ENCODE assay signal across 28 cellular contexts in genomic region chr3:102140116-102140515, GRCh38.
"Had no signal": no experiment of that assay in that cellular context is flagged by ENCODE, and none has a peak within 500 bp of the region (broad histone marks: within the 10 kb centered on the region; RNA-seq: fewer than 3 reads in every experiment).

No MANE protein-coding gene starts in this region.

- H3K4me1 ChIP-seq: colonic mucosa, gastrocnemius medialis, lower lobe of right lung had no signal

- H3K9me3 ChIP-seq: colonic mucosa, esophagus squamous epithelium, gastrocnemius medialis, lower lobe of right lung had no signal

- H3K36me3 ChIP-seq: colonic mucosa, esophagus squamous epithelium, gastrocnemius medialis, lower lobe of right lung had no signal

- H3K4me3 Mint-ChIP-seq: dendritic cell treated with granulocyte-macrophage colony-stimulating factor and Interleukin-4, amounts not matched to agents 40 ng/mL and 50 ng/mL, for 4 days; effector memory CD8-positive, alpha-beta T cell; endodermal cell; immature natural killer cell; naive thymus-derived CD4-positive, alpha-beta T cell had no signal

- H3K36me3 Mint-ChIP-seq: immature natural killer cell had no signal

- H3K4me1 Mint-ChIP-seq: endodermal cell, immature natural killer cell had no signal

- H3K27ac ChIP-seq: colonic mucosa, epithelial cell of prostate, esophagus squamous epithelium, gastrocnemius medialis, lower lobe of right lung had no signal

- H3K27me3 ChIP-seq: colonic mucosa, esophagus squamous epithelium, gastrocnemius medialis, hepatocyte had no signal

- ATAC-seq: effector memory CD8-positive, alpha-beta T cell; esophagus mucosa; gastrocnemius medialis; left colon; left lobe of liver; left ventricle myocardium superior; lower lobe of right lung; naive thymus-derived CD4-positive, alpha-beta T cell had no signal

- DNase-seq: colonic mucosa; cortex of kidney; effector CD8-positive, alpha-beta T cell; effector memory CD8-positive, alpha-beta T cell; endodermal cell; erythroblast; esophagus squamous epithelium; foreskin fibroblast; foreskin melanocyte; gastrocnemius medialis; glutamatergic neuron; head of caudate nucleus; hypothalamus; immature natural killer cell; islet precursor cell; kidney; kidney glomerular epithelial cell; left colon; left ventricle myocardium superior; lower lobe of right lung; mesenchymal stem cell; midbrain; naive thymus-derived CD4-positive, alpha-beta T cell had no signal

- H3K27ac Mint-ChIP-seq: dendritic cell treated with granulocyte-macrophage colony-stimulating factor and Interleukin-4, amounts not matched to agents 40 ng/mL and 50 ng/mL, for 4 days; effector memory CD8-positive, alpha-beta T cell; endodermal cell; immature natural killer cell had no signal

- H3K4me3 ChIP-seq: colonic mucosa, esophagus squamous epithelium, gastrocnemius medialis, hepatocyte, lower lobe of right lung had no signal

- H3K9me3 Mint-ChIP-seq: dendritic cell treated with granulocyte-macrophage colony-stimulating factor and Interleukin-4, amounts not matched to agents 40 ng/mL and 50 ng/mL, for 4 days; effector memory CD8-positive, alpha-beta T cell; endodermal cell; immature natural killer cell had no signal
